In the genomic region with DNA sequence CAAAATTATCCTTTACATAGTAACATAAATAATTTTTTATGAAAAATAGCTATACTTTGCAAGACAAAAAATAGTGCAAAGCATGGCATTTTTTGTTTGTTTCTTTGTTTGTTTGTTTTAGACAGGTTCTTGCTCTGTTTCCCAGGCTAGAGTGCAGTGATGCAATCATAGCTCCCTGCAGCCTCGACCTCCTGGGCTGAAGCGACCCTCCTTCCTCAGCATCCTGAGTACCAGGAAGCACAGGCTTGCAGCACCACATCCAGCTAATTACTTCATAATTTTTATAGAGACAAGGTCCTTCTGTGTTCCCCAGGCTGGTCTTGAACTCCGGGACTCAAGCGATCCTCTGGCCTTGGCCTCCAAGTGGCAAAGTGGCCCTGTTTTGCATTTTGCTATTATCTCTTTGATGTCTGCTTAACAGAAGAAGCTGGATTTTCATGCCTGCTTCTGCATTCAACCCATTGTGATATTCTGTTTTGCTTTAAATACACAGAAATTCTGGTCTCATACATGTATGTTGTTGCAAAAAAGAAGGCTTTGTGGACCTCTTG, we compare ENCODE assay signal across 23 cellular contexts.
"Had no signal": no experiment of that assay in that cellular context is flagged by ENCODE, and none has a peak within 500 bp of the region (broad histone marks: within the 10 kb centered on the region; RNA-seq: fewer than 3 reads in every experiment).

No MANE protein-coding gene starts in this region.

- H2AFZ ChIP-seq: PC-9 had no signal

- H3K4me2 ChIP-seq: PC-9 had no signal

- H3K27me3 ChIP-seq: breast epithelium, colonic mucosa had no signal

- H3K27me3 Mint-ChIP-seq: activated CD8-positive, alpha-beta T cell treated with anti-CD3 and anti-CD28 coated beads for 36 hours; activated naive CD4-positive, alpha-beta T cell treated with anti-CD3 and anti-CD28 coated beads, Interleukin-2, amount 50 U/mL, for 24 hours had no signal

- H3K4me1 ChIP-seq: breast epithelium, colonic mucosa had no signal

- H3K4me3 ChIP-seq: breast epithelium, colonic mucosa, PC-9, SK-N-MC had no signal

- DNase-seq: activated CD4-positive, alpha-beta T cell treated with anti-CD3 and anti-CD28 coated beads for 4 hours; activated CD8-positive, alpha-beta memory T cell treated with anti-CD3 and anti-CD28 coated beads, Interleukin-2, amount 50 U/mL, for 4 hours; activated CD8-positive, alpha-beta T cell treated with anti-CD3 and anti-CD28 coated beads for 36 hours; activated effector memory CD4-positive, alpha-beta T cell treated with Interleukin-2 at 50 U/mL for 16 hours; activated naive CD4-positive, alpha-beta T cell; aorta; caudate nucleus; colonic mucosa; MM.1S; NCI-H1105 treated with DMSO at 0.1 percent for 48 hours; NCI-H146; NCI-H1930; NCI-H345; NCI-H510A; NCI-H526 treated with DMSO at 0.1 percent for 48 hours; NK-92 treated with Interleukin-12 subunit alpha and Interleukin-12 subunit beta, amount 100 ng/mL, for 24 hours; PC-9; T-helper 1 cell had no signal

- H3K4me1 Mint-ChIP-seq: activated naive CD4-positive, alpha-beta T cell treated with anti-CD3 and anti-CD28 coated beads, Interleukin-2, amount 50 U/mL, for 24 hours had no signal

- ATAC-seq: activated CD8-positive, alpha-beta T cell treated with anti-CD3 and anti-CD28 coated beads for 36 hours had no signal

- H3K9me3 Mint-ChIP-seq: activated CD8-positive, alpha-beta T cell treated with anti-CD3 and anti-CD28 coated beads for 36 hours; activated naive CD4-positive, alpha-beta T cell treated with anti-CD3 and anti-CD28 coated beads, Interleukin-2, amount 50 U/mL, for 24 hours; activated T-helper 1 cell treated with anti-CD3 and anti-CD28 coated beads, Interleukin-12 subunit alpha, Interleukin-12 subunit beta, Interleukin-2, Interleukin-4 antibody, amounts not matched to agents 30 ng/mL and 10 ng/mL and 1 ng/mL, durations not matched to agents 14 hours and 24 hours and 36 hours had no signal

- H3K36me3 Mint-ChIP-seq: activated naive CD4-positive, alpha-beta T cell treated with anti-CD3 and anti-CD28 coated beads, Interleukin-2, amount 50 U/mL, for 24 hours had no signal

- H3K27ac ChIP-seq: breast epithelium, colonic mucosa, PC-9, SK-N-MC, VCaP had no signal

- H3K9me3 ChIP-seq: breast epithelium, colonic mucosa had no signal

- H3K4me3 Mint-ChIP-seq: activated CD8-positive, alpha-beta T cell treated with anti-CD3 and anti-CD28 coated beads for 36 hours; activated naive CD4-positive, alpha-beta T cell treated with anti-CD3 and anti-CD28 coated beads, Interleukin-2, amount 50 U/mL, for 24 hours; activated T-helper 1 cell treated with anti-CD3 and anti-CD28 coated beads, Interleukin-12 subunit alpha, Interleukin-12 subunit beta, Interleukin-2, Interleukin-4 antibody, amounts not matched to agents 30 ng/mL and 10 ng/mL and 1 ng/mL, durations not matched to agents 14 hours and 24 hours and 36 hours had no signal

- H3K27ac Mint-ChIP-seq: activated CD8-positive, alpha-beta T cell treated with anti-CD3 and anti-CD28 coated beads for 36 hours; activated naive CD4-positive, alpha-beta T cell treated with anti-CD3 and anti-CD28 coated beads, Interleukin-2, amount 50 U/mL, for 24 hours; activated T-helper 1 cell treated with anti-CD3 and anti-CD28 coated beads, Interleukin-12 subunit alpha, Interleukin-12 subunit beta, Interleukin-2, Interleukin-4 antibody, amounts not matched to agents 30 ng/mL and 10 ng/mL and 1 ng/mL, durations not matched to agents 14 hours and 24 hours and 36 hours had no signal

- H3K36me3 ChIP-seq: breast epithelium, colonic mucosa had no signal
